Comparison of ENCODE assay signal across 24 cellular contexts in the genomic region with DNA sequence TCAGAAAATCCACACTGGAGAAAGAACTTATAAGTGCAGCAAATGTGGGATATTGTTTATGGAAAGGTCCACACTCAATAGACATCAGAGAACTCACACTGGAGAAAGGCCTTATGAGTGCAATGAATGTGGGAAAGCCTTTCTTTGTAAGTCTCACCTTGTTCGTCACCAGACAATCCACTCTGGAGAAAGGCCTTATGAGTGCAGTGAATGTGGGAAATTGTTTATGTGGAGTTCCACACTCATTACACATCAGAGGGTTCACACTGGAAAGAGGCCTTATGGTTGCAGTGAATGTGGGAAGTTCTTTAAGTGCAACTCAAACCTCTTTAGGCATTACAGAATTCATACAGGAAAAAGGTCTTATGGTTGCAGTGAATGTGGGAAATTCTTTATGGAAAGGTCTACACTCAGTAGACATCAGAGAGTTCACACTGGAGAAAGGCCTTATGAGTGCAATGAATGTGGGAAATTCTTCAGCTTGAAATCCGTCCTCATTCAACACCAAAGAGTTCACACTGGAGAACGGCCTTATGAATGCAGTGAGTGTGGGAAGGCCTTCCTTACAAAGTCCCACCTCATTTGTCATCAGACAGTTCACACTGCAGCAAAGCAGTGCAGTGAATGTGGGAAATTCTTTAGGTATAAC.
"Had no signal": no experiment of that assay in that cellular context is flagged by ENCODE, and none has a peak within 500 bp of the region (broad histone marks: within the 10 kb centered on the region; RNA-seq: fewer than 3 reads in every experiment).

No MANE protein-coding gene starts in this region.

- H3K27me3 ChIP-seq: foreskin keratinocyte, gastroesophageal sphincter, heart left ventricle, hepatocyte, neural progenitor cell, right lobe of liver, thyroid gland, vagina had no signal

- DNase-seq: cortex of kidney; heart left ventricle; kidney; mesenchymal stem cell; midbrain; naive thymus-derived CD4-positive, alpha-beta T cell; right lobe of liver; small intestine; stimulated activated CD4-positive, alpha-beta T cell treated with anti-CD3 and anti-CD28 coated beads, Interleukin-15, amount 100 ng/mL, for 24 hours; stimulated activated CD4-positive, alpha-beta T cell treated with anti-CD3 and anti-CD28 coated beads, Interleukin-4, amount 100 ng/mL, for 1 hour; stimulated activated CD8-positive, alpha-beta memory T cell treated with anti-CD3 and anti-CD28 coated beads, Interleukin-4, amount 100 ng/mL, for 48 hours; stimulated activated naive CD4-positive, alpha-beta T cell; stimulated activated naive CD8-positive, alpha-beta T cell treated with anti-CD3 and anti-CD28 coated beads, Interleukin-15, amount 100 ng/mL, for 72 hours; thyroid gland; trophoblast cell had no signal

- H3K4me2 ChIP-seq: hepatocyte, neural progenitor cell had no signal

- ATAC-seq: esophagus mucosa; foreskin keratinocyte; gastroesophageal sphincter; heart left ventricle; left lobe of liver; naive thymus-derived CD4-positive, alpha-beta T cell; right lobe of liver; stimulated activated naive CD8-positive, alpha-beta T cell treated with anti-CD3 and anti-CD28 coated beads, Interleukin-15, amount 100 ng/mL, for 72 hours had no signal

- H3K4me3 ChIP-seq: gastroesophageal sphincter, heart left ventricle, hepatocyte, neural progenitor cell, right lobe of liver, thyroid gland, vagina had no signal

- FAIRE-seq: kidney, small intestine had no signal

- H2AFZ ChIP-seq: hepatocyte, neural progenitor cell, parathyroid adenoma had no signal

- H3K79me2 ChIP-seq: hepatocyte had no signal

- H3K9ac ChIP-seq: neural progenitor cell, parathyroid adenoma had no signal

- H3K27ac ChIP-seq: epithelial cell of prostate, foreskin keratinocyte, gastroesophageal sphincter, heart left ventricle, hepatocyte, neural progenitor cell, parathyroid adenoma, right lobe of liver, thyroid gland, vagina had no signal

- H3K4me1 ChIP-seq: foreskin keratinocyte, gastroesophageal sphincter, heart left ventricle, neural progenitor cell, parathyroid adenoma, right lobe of liver, thyroid gland, vagina had no signal

- H3K36me3 ChIP-seq: neural progenitor cell had no signal

- H3K9me3 ChIP-seq: thyroid gland had no signal
